In genomic region chr17:49360796-49361128, GRCh38 we compare ENCODE assay signal across 8 cellular contexts. TPM values are rescaled to one million over a fixed set of nuclear protein-coding genes. Genes with fewer than 3 reads are reported as not detected.
DNase-seq lines count a peak whose midpoint lies in the region; ATAC-seq, FAIRE-seq and TF ChIP-seq lines count a peak whose summit lies in the region.

No MANE protein-coding gene starts in this region.

- peak overlapping the region; percentile 86 for H3K4me3 Mint-ChIP-seq in MCF 10A (ENCODE audit: unreplicated experiment)

- FAIRE-seq in urothelium cell line (lab: Jason Lieb, UNC): no peak

- CTCF ChIA-PET in MCF 10A (lab: Yijun Ruan, JAX): interaction anchor here (0.6 to 1.0 kb wide), 4 partner anchors 9 to 1428 kb away, joined by 3 to 5 read pairs (median 4); no protein-coding TSS in a partner anchor

- TF ChIP-seq CTCF in MCF 10A (IDR thresholded peaks at IDR 0.05; ENCODE audit: unreplicated experiment): no peak

- peaks cover 54% of the 10 kb centered on the region for H3K4me1 ChIP-seq in mononuclear cell (ENCODE audit: insufficient read depth, low read length)

- H3K27me3 Mint-ChIP-seq in MCF 10A (ENCODE audit: insufficient read depth, unreplicated experiment): no peaks in the 10 kb centered on the region

- peak overlapping the region; percentile 90 for H3K4me3 ChIP-seq in mononuclear cell (ENCODE audit: low read length)

- H3K9me3 Mint-ChIP-seq in MCF 10A (ENCODE audit: unreplicated experiment): no peaks in the 10 kb centered on the region

- POLR2A ChIA-PET in MCF 10A (lab: Yijun Ruan, JAX): interaction anchor here (0.8 to 4.3 kb wide), 18 partner anchors 9 to 468 kb away, joined by 3 to 24 read pairs (median 4); partner anchors contain the start of genes ATP5MC1 and PHB1

- intact Hi-C loops in MCF 10A (cut with micrococcal nuclease): loop anchor here (5.0 to 10.0 kb wide), 2 partner anchors 37 to 46 kb away; no protein-coding TSS in a partner anchor

- DNase-seq in COLO668 (lab: John Stamatoyannopoulos, UW; ENCODE audit: unreplicated experiment) (peak; percentile 22), HuH-7.5 (ENCODE audit: low spot score) (peak; percentile 38), MCF 10A (ENCODE audit: unreplicated experiment) (no peak), urothelium cell line (ENCODE audit: low spot score) (peak; percentile 38), NCI-H2196 treated with DMSO at 0.1 percent for 48 hours (lab: John Stamatoyannopoulos, UW; ENCODE audit: unreplicated experiment) (no peak)

- ATAC-seq in HG03097 (IDR thresholded peaks at IDR 0.05; ENCODE audit: low FRiP score, unreplicated experiment): no peak
- ATAC-seq in GM18909 (IDR thresholded peaks at IDR 0.05; ENCODE audit: poor library complexity, unreplicated experiment): no peak

- peaks cover 38% of the 10 kb centered on the region for H3K4me1 Mint-ChIP-seq in MCF 10A (ENCODE audit: insufficient read depth, unreplicated experiment)

- no peaks in the 10 kb centered on the region for H3K36me3 Mint-ChIP-seq in MCF 10A (ENCODE audit: insufficient read depth, unreplicated experiment)

- no peaks in the 10 kb centered on the region for H3K9me3 ChIP-seq in mononuclear cell (ENCODE audit: low read depth, low read length)

- BruUV-seq in MCF 10A (replicated peaks; lab: Mats Ljungman, UMichigan): no TSS peak

- peak overlapping the region; percentile 69 for H3K27ac Mint-ChIP-seq in MCF 10A (ENCODE audit: low read depth, unreplicated experiment)

- H3K27me3 ChIP-seq in mononuclear cell (ENCODE audit: insufficient read depth, low read length): no peaks in the 10 kb centered on the region

RNA-seq across cellular contexts. Expression of gene ZNF652, which starts 1.3 kb away (rescaled TPM):
- total RNA-seq in MCF 10A (2022) (18.8 and 19.6 TPM in 2 replicates), mononuclear cell (48.9 TPM)

RNA-seq across cellular contexts. Expression of gene PHB1, which starts 53.9 kb away (rescaled TPM):
- total RNA-seq in MCF 10A (2022): 122 and 134 TPM in 2 replicates
- total RNA-seq in mononuclear cell: 28.7 TPM

Comparison
In these comparisons a context has a peak if more than half of its experiments do, and no peak if none do; other contexts are left out.
1. DNase-seq: peak in COLO668 (single experiment), HuH-7.5 (single experiment) and urothelium cell line (single experiment); none in MCF 10A (single experiment) and NCI-H2196 treated with DMSO at 0.1 percent for 48 hours (single experiment).